In genomic region chr16:2429037-2429770, GRCh38 we compare ENCODE assay signal across 8 cellular contexts. TPM values are rescaled to one million over a fixed set of nuclear protein-coding genes. Genes with fewer than 3 reads are reported as not detected.
A peak's percentile ranks its signal among the peaks of the same experiment; 100 is the strongest.
DNase-seq lines count a peak whose midpoint lies in the region; ATAC-seq and TF ChIP-seq lines count a peak whose summit lies in the region.

Gene CCNF, plus strand, starts transcription at chr16:2429447. Its CDS starts 35 bp downstream, at chr16:2429482.

- peak within 1 kb of the TSS; percentile 88 for H3K27ac Mint-ChIP-seq in activated T-helper 1 cell treated with anti-CD3 and anti-CD28 coated beads, Interleukin-12 subunit alpha, Interleukin-12 subunit beta, Interleukin-2, Interleukin-4 antibody, amounts not matched to agents 30 ng/mL and 10 ng/mL and 1 ng/mL, durations not matched to agents 14 hours and 24 hours and 36 hours
- H3K27ac Mint-ChIP-seq in naive B cell: peak within 1 kb of the TSS; percentile 2 to 94 (median 76)
- peak within 1 kb of the TSS; percentile 92 for H3K27ac Mint-ChIP-seq in stimulated activated effector memory CD8-positive, alpha-beta T cell treated with anti-CD3 and anti-CD28 coated beads, Interleukin-12 subunit alpha, Interleukin-12 subunit beta, amount 100 ng/mL, for 72 hours

- peak; percentile 12 to 37 for TF ChIP-seq POLR2A in Peyer's patch (IDR thresholded peaks at IDR 0.05)

- peaks cover 23% of the 10 kb centered on the region for H3K36me3 Mint-ChIP-seq in activated T-helper 1 cell treated with anti-CD3 and anti-CD28 coated beads, Interleukin-12 subunit alpha, Interleukin-12 subunit beta, Interleukin-2, Interleukin-4 antibody, amounts not matched to agents 30 ng/mL and 10 ng/mL and 1 ng/mL, durations not matched to agents 14 hours and 24 hours and 36 hours (ENCODE audit: low read depth)
- no peaks in the 10 kb centered on the region for H3K36me3 Mint-ChIP-seq in naive B cell
- H3K36me3 Mint-ChIP-seq in stimulated activated effector memory CD8-positive, alpha-beta T cell treated with anti-CD3 and anti-CD28 coated beads, Interleukin-12 subunit alpha, Interleukin-12 subunit beta, amount 100 ng/mL, for 72 hours: peaks cover 45% of the 10 kb centered on the region

- H3K27ac ChIP-seq in DND-41 (ENCODE audit: low read length) (peak within 1 kb of the TSS; percentile 88), KOPT-K1 (ENCODE audit: low read depth, low read length, poor library complexity, severe bottlenecking) (peak within 1 kb of the TSS; percentile 93), Peyer's patch (peak within 1 kb of the TSS; percentile 65 to 84 (median 72))

- peaks cover 27% of the 10 kb centered on the region for H3K4me1 Mint-ChIP-seq in activated T-helper 1 cell treated with anti-CD3 and anti-CD28 coated beads, Interleukin-12 subunit alpha, Interleukin-12 subunit beta, Interleukin-2, Interleukin-4 antibody, amounts not matched to agents 30 ng/mL and 10 ng/mL and 1 ng/mL, durations not matched to agents 14 hours and 24 hours and 36 hours (ENCODE audit: low read depth)
- H3K4me1 Mint-ChIP-seq in naive B cell: peaks cover 15 to 21% (median 19%) of the 10 kb centered on the region in 3 donors
- peaks cover 28% of the 10 kb centered on the region for H3K4me1 Mint-ChIP-seq in stimulated activated effector memory CD8-positive, alpha-beta T cell treated with anti-CD3 and anti-CD28 coated beads, Interleukin-12 subunit alpha, Interleukin-12 subunit beta, amount 100 ng/mL, for 72 hours

- peaks cover 48% of the 10 kb centered on the region for H3K4me1 ChIP-seq in DND-41 (ENCODE audit: insufficient read depth, low read length)
- H3K4me1 ChIP-seq in Peyer's patch: peaks cover 0 to 16% (median 5%) of the 10 kb centered on the region in 4 donors

- H3K4me3 Mint-ChIP-seq in activated T-helper 1 cell treated with anti-CD3 and anti-CD28 coated beads, Interleukin-12 subunit alpha, Interleukin-12 subunit beta, Interleukin-2, Interleukin-4 antibody, amounts not matched to agents 30 ng/mL and 10 ng/mL and 1 ng/mL, durations not matched to agents 14 hours and 24 hours and 36 hours: peak within 1 kb of the TSS; percentile 99
- peak within 1 kb of the TSS; percentile 84 to 94 (median 91) for H3K4me3 Mint-ChIP-seq in naive B cell
- H3K4me3 Mint-ChIP-seq in stimulated activated effector memory CD8-positive, alpha-beta T cell treated with anti-CD3 and anti-CD28 coated beads, Interleukin-12 subunit alpha, Interleukin-12 subunit beta, amount 100 ng/mL, for 72 hours: peak within 1 kb of the TSS; percentile 83

- H3K4me2 ChIP-seq in DND-41 (ENCODE audit: insufficient read depth, low read length): peak within 1 kb of the TSS; percentile 93

- H2AFZ ChIP-seq in DND-41 (ENCODE audit: low read depth, low read length): peak within 1 kb of the TSS; percentile 95

- peaks cover 33% of the 10 kb centered on the region for H4K20me1 ChIP-seq in DND-41 (ENCODE audit: insufficient read depth, low read length)

- H3K36me3 ChIP-seq in DND-41 (ENCODE audit: insufficient read depth, low read length) (peaks cover 40% of the 10 kb centered on the region), KOPT-K1 (ENCODE audit: insufficient read depth, low read length) (peaks cover 36% of the 10 kb centered on the region), Peyer's patch (peaks cover 0 to 9% (median 0%) of the 10 kb centered on the region in 3 donors)

- H3K4me3 ChIP-seq in DND-41 (ENCODE audit: low read depth in 1 of 2, low read length in 2 of 2) (peak within 1 kb of the TSS; percentile 66 to 78), Peyer's patch (peak within 1 kb of the TSS; percentile 62 to 96 (median 88))

- H3K79me2 ChIP-seq in DND-41 (ENCODE audit: insufficient read depth, low read length): peaks cover 50% of the 10 kb centered on the region

- ATAC-seq in DND-41 (ENCODE audit: insufficient read depth, low read depth) (peak; percentile 93), GM21786 (IDR thresholded peaks at IDR 0.05; ENCODE audit: unreplicated experiment) (peak; percentile 88), naive B cell (ENCODE audit: low read depth in 2 of 2) (peak; percentile 93 to 94)
- peak; percentile 96 for ATAC-seq in stimulated activated effector memory CD8-positive, alpha-beta T cell treated with anti-CD3 and anti-CD28 coated beads, Interleukin-12 subunit alpha, Interleukin-12 subunit beta, amount 100 ng/mL, for 72 hours

- H3K9me3 Mint-ChIP-seq in activated T-helper 1 cell treated with anti-CD3 and anti-CD28 coated beads, Interleukin-12 subunit alpha, Interleukin-12 subunit beta, Interleukin-2, Interleukin-4 antibody, amounts not matched to agents 30 ng/mL and 10 ng/mL and 1 ng/mL, durations not matched to agents 14 hours and 24 hours and 36 hours: no peaks in the 10 kb centered on the region
- H3K9me3 Mint-ChIP-seq in naive B cell: no peaks in the 10 kb centered on the region
- H3K9me3 Mint-ChIP-seq in stimulated activated effector memory CD8-positive, alpha-beta T cell treated with anti-CD3 and anti-CD28 coated beads, Interleukin-12 subunit alpha, Interleukin-12 subunit beta, amount 100 ng/mL, for 72 hours: no peaks in the 10 kb centered on the region

- H3K9ac ChIP-seq in DND-41 (ENCODE audit: low read depth, low read length): peak within 1 kb of the TSS; percentile 97

- H3K27me3 Mint-ChIP-seq in activated T-helper 1 cell treated with anti-CD3 and anti-CD28 coated beads, Interleukin-12 subunit alpha, Interleukin-12 subunit beta, Interleukin-2, Interleukin-4 antibody, amounts not matched to agents 30 ng/mL and 10 ng/mL and 1 ng/mL, durations not matched to agents 14 hours and 24 hours and 36 hours (ENCODE audit: insufficient read depth): no peaks in the 10 kb centered on the region
- no peaks in the 10 kb centered on the region for H3K27me3 Mint-ChIP-seq in naive B cell

- intact Hi-C loops in activated T-helper 1 cell treated with anti-CD3 and anti-CD28 coated beads, Interleukin-12 subunit alpha, Interleukin-12 subunit beta, Interleukin-2, Interleukin-4 antibody, amounts not matched to agents 30 ng/mL and 10 ng/mL and 1 ng/mL, durations not matched to agents 14 hours and 24 hours and 36 hours (cut with micrococcal nuclease): loop anchor here (1.0 to 10.0 kb wide), 8 partner anchors 32 to 274 kb away; partner anchors contain the start of genes ABCA3, CASKIN1, ECI1 and RNPS1

- DNase-seq in DND-41: peak; percentile 99
- DNase-seq in Peyer's patch: peak; percentile 96 to 99 (median 98)
- DNase-seq in activated T-helper 1 cell treated with anti-CD3 and anti-CD28 coated beads, Interleukin-12 subunit alpha, Interleukin-12 subunit beta, Interleukin-2, Interleukin-4 antibody, amounts not matched to agents 30 ng/mL and 10 ng/mL and 1 ng/mL, durations not matched to agents 14 hours and 24 hours and 36 hours (ENCODE audit: low spot score): peak; percentile 95
- DNase-seq in fibroblast of gingiva (ENCODE audit: low read depth): peak; percentile 94
- peak; percentile 92 for DNase-seq in naive B cell
- DNase-seq in stimulated activated effector memory CD8-positive, alpha-beta T cell treated with anti-CD3 and anti-CD28 coated beads, Interleukin-12 subunit alpha, Interleukin-12 subunit beta, amount 100 ng/mL, for 72 hours (ENCODE audit: low spot score in 2 of 2): peak; percentile 92 to 98

- H3K27me3 ChIP-seq in DND-41 (ENCODE audit: insufficient read depth, low read length, poor library complexity) (no peaks in the 10 kb centered on the region), Peyer's patch (no peaks in the 10 kb centered on the region)

- H3K9me3 ChIP-seq in DND-41 (ENCODE audit: insufficient read depth, low read length, severe bottlenecking) (no peaks in the 10 kb centered on the region), KOPT-K1 (ENCODE audit: insufficient read depth, low read length, poor library complexity, severe bottlenecking) (no peaks in the 10 kb centered on the region), Peyer's patch (no peaks in the 10 kb centered on the region)

- TF ChIP-seq CTCF in DND-41 (IDR thresholded peaks at IDR 0.05; ENCODE audit: borderline replicate concordance, extremely low read depth, low read length, poor library complexity, severe bottlenecking) (peak; percentile 6), Peyer's patch (IDR thresholded peaks at IDR 0.05) (peak in 3 of 6 experiments; percentile 33 to 39 (median 35))

RNA-seq across cellular contexts. Expression of gene CCNF, which starts in this region (rescaled TPM):
- 10 to 100 TPM in 1 of 4 donors, 1 to 10 TPM in 3; 4.7 to 19.8 (median 6.9) TPM for total RNA-seq in Peyer's patch
- total RNA-seq in activated T-helper 1 cell treated with anti-CD3 and anti-CD28 coated beads, Interleukin-12 subunit alpha, Interleukin-12 subunit beta, Interleukin-2, Interleukin-4 antibody, amounts not matched to agents 30 ng/mL and 10 ng/mL and 1 ng/mL, durations not matched to agents 14 hours and 24 hours and 36 hours: 45.3 and 46.7 TPM in 2 replicates
- polyA plus RNA-seq in naive B cell (ENCODE audit: low read depth in 6 of 6): 1 to 10 TPM in 5 of 6 donors, not detected in 1; 1.8 to 5.0 (median 2.8) TPM

Comparison
In these comparisons a context has a peak if more than half of its experiments do, and no peak if none do; other contexts are left out.
1. Peak in every context shown above with its lines: DNase-seq, ATAC-seq, H3K4me3 ChIP-seq and H3K27ac ChIP-seq.